ENCODE assay signal across 9 cellular contexts in the genomic region with DNA sequence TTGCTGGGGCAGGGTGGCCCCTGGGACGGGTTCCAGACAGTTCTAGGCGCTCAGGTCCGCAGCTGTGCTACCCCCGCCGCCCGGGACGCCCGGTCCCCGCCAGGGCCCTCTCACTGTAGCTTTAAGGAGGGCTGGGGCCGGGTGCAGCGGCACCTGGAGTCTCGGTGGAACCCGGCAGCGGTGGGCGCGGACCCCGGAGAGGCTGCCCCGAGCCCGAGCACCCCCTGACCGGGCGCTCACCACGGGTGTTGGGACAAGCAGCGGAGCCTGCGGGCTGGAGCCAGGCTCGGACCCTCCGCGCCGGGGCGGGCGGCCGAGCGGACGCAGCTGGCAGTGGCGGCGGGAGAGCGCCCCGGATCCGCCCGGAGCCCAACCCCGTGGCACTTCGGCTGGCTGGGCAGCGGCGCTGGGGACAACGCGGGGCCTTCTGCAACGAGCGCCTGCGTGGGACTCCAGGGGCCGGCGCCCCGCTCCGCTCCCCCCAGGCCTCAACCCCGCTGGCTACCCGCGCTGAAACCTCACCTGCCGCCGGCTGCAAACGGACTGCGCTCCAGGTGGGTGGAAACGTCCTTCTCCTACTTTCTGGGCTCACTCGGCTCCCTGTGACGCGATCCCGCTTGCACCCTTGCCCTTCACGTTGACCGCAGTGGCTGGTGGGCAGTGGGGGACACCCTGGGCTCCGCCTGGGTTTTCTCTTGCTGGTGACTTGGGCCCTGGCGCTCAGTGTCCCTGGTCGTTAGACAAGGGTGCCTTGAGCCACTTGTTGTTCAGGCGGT.
DNase-seq lines count a peak whose midpoint lies in the region; ATAC-seq and TF ChIP-seq lines count a peak whose summit lies in the region.
"Had no signal": no experiment of that assay in that cellular context is flagged by ENCODE, and none has a peak within 500 bp of the region (broad histone marks: within the 10 kb centered on the region; RNA-seq: fewer than 3 reads in every experiment).

No MANE protein-coding gene starts in this region.

- peak overlapping the region; percentile 55 for H3K27ac Mint-ChIP-seq in CD4-positive, alpha-beta T cell
- H3K27ac Mint-ChIP-seq in T-helper 17 cell (no peak overlapping the region), neural crest cell (ENCODE audit: unreplicated experiment) (no peak overlapping the region)

- no peak overlapping the region for H3K4me2 ChIP-seq in Karpas-422 (ENCODE audit: low read depth, low read length, poor library complexity, severe bottlenecking)

- POLR2A ChIA-PET in CD4-positive, alpha-beta T cell (lab: Charles Lee) = interaction anchor here (0.8 to 4.6 kb wide), 5 partner anchors 11 to 566 kb away, joined by 3 to 43 read pairs (median 20); a partner anchor contains a TSS

- peak; percentile 65 for ATAC-seq in CD4-positive, alpha-beta T cell (ENCODE audit: poor library complexity)
- ATAC-seq in T-helper 17 cell (peak; percentile 62), esophagus mucosa (peak; percentile 28), HG03045 (IDR thresholded peaks at IDR 0.05; ENCODE audit: unreplicated experiment) (no peak), HG03139 (IDR thresholded peaks at IDR 0.05; ENCODE audit: unreplicated experiment) (no peak)

- H3K27me3 Mint-ChIP-seq in CD4-positive, alpha-beta T cell = no peaks in the 10 kb centered on the region
- H3K27me3 Mint-ChIP-seq in T-helper 17 cell (peaks cover 19% of the 10 kb centered on the region), neural crest cell (ENCODE audit: low read depth) (peaks cover 22% of the 10 kb centered on the region)

- H3K36me3 Mint-ChIP-seq in CD4-positive, alpha-beta T cell (ENCODE audit: low read depth) = no peaks in the 10 kb centered on the region
- no peaks in the 10 kb centered on the region for H3K36me3 Mint-ChIP-seq in T-helper 17 cell (ENCODE audit: low read depth)
- peaks cover 4% of the 10 kb centered on the region for H3K36me3 Mint-ChIP-seq in neural crest cell (ENCODE audit: low read depth)

- no peaks in the 10 kb centered on the region for H4K20me1 ChIP-seq in Karpas-422 (ENCODE audit: insufficient read depth, low read depth, low read length)

- H3K9me3 Mint-ChIP-seq in CD4-positive, alpha-beta T cell = no peaks in the 10 kb centered on the region
- peaks cover 11% of the 10 kb centered on the region for H3K9me3 Mint-ChIP-seq in neural crest cell

- H3K79me2 ChIP-seq in Karpas-422 (ENCODE audit: low read length) = no peaks in the 10 kb centered on the region

- intact Hi-C loops in CD4-positive, alpha-beta T cell (cut with DNase I, micrococcal nuclease) = loop anchor here in 1 of 2 experiments (10.0 kb wide), 1 partner anchor 248 kb away; a partner anchor contains a TSS

- H2AFZ ChIP-seq in Karpas-422 (ENCODE audit: low read length) = no peak overlapping the region

- no peak overlapping the region for H3K9ac ChIP-seq in Karpas-422 (ENCODE audit: low read length)

- peaks cover 49% of the 10 kb centered on the region for H3K4me1 Mint-ChIP-seq in CD4-positive, alpha-beta T cell (ENCODE audit: low read depth)
- H3K4me1 Mint-ChIP-seq in T-helper 17 cell (peaks cover 10% of the 10 kb centered on the region), neural crest cell (no peaks in the 10 kb centered on the region)

- no peaks in the 10 kb centered on the region for H3K9me3 ChIP-seq in CD4-positive, alpha-beta T cell (ENCODE audit: control insufficient read depth, low read length)
- no peaks in the 10 kb centered on the region for H3K9me3 ChIP-seq in T-helper 17 cell (ENCODE audit: control insufficient read depth, low read length, poor library complexity, severe bottlenecking)
- H3K9me3 ChIP-seq in Karpas-422 (ENCODE audit: low read length) = no peaks in the 10 kb centered on the region

- no peaks in the 10 kb centered on the region for H3K4me1 ChIP-seq in Karpas-422 (ENCODE audit: low read length)

- CTCF ChIA-PET in CD4-positive, alpha-beta T cell (lab: Charles Lee) = no interaction called here

- peak overlapping the region; percentile 87 for H3K4me3 Mint-ChIP-seq in CD4-positive, alpha-beta T cell
- H3K4me3 Mint-ChIP-seq in T-helper 17 cell (peak overlapping the region; percentile 86), neural crest cell (peak overlapping the region; percentile 61)

- no peak overlapping the region for H3K4me3 ChIP-seq in Karpas-422 (ENCODE audit: low read length)

- H3K9me2 ChIP-seq in Karpas-422 (replicated peaks; ENCODE audit: insufficient read depth, low read length) = no peaks in the 10 kb centered on the region

- no peak for TF ChIP-seq CTCF in CD4-positive, alpha-beta T cell (IDR thresholded peaks at IDR 0.05)
- no peak for TF ChIP-seq CTCF in neural crest cell (conservative IDR thresholded peaks at IDR 0.05)

- H3K27me3 ChIP-seq in CD4-positive, alpha-beta T cell (ENCODE audit: control insufficient read depth, insufficient read depth, low read length) = no peaks in the 10 kb centered on the region
- H3K27me3 ChIP-seq in Karpas-422 (ENCODE audit: low read length) = no peaks in the 10 kb centered on the region

- H3K36me3 ChIP-seq in Karpas-422 (ENCODE audit: insufficient read depth, low read length) = no peaks in the 10 kb centered on the region

- DNase-seq in CD4-positive, alpha-beta T cell = peak in 3 of 10 experiments; percentile 5 to 58 (median 35)
- DNase-seq in T-helper 17 cell (no peak), neural crest cell (ENCODE audit: low read depth, low spot score) (peak; percentile 10), COR-L47 (lab: John Stamatoyannopoulos, UW) (no peak), Karpas-422 (no peak)
- DNase-seq: NCI-H524 had no signal

- H3K27ac ChIP-seq in CD4-positive, alpha-beta T cell (ENCODE audit: low read depth, low read length) = no peak overlapping the region
- H3K27ac ChIP-seq in Karpas-422 (ENCODE audit: low read length) = no peak overlapping the region

Comparison
In these comparisons a context has a peak if more than half of its experiments do, and no peak if none do; other contexts are left out.
1. ATAC-seq: peak in CD4-positive, alpha-beta T cell (single experiment), T-helper 17 cell (single experiment) and esophagus mucosa (single experiment); none in HG03045 (single experiment) and HG03139 (single experiment).
2. Peak in every context shown above with its lines, with median percentiles within 50 percentile points of each other: H3K4me3 Mint-ChIP-seq.